ENCODE assay signal across 29 cellular contexts in genomic region chr18:31278609-31279071, GRCh38. TPM values are rescaled to one million over a fixed set of nuclear protein-coding genes. Genes with fewer than 3 reads are reported as not detected.
DNase-seq lines count a peak whose midpoint lies in the region; ATAC-seq and TF ChIP-seq lines count a peak whose summit lies in the region.
"Had no signal": no experiment of that assay in that cellular context is flagged by ENCODE, and none has a peak within 500 bp of the region (broad histone marks: within the 10 kb centered on the region; RNA-seq: fewer than 3 reads in every experiment).

No MANE protein-coding gene starts in this region.

- ATAC-seq in Right ventricle myocardium superior (ENCODE audit: poor library complexity), result peak; percentile 33
- peak; percentile 81 for ATAC-seq in left colon
- no peak for ATAC-seq in GM21619 (IDR thresholded peaks at IDR 0.05; ENCODE audit: unreplicated experiment)
- ATAC-seq: activated CD4-positive, CD25-positive, alpha-beta regulatory T cell treated with anti-CD3 and anti-CD28 coated beads, Interleukin-2, amount 50 U/mL, for 24 hours; naive thymus-derived CD8-positive, alpha-beta T cell; stimulated activated effector memory CD8-positive, alpha-beta T cell treated with anti-CD3 and anti-CD28 coated beads, Interleukin-12 subunit alpha, Interleukin-12 subunit beta, amount 100 ng/mL, for 72 hours had no signal

- no peaks in the 10 kb centered on the region for H3K36me3 ChIP-seq in colonic mucosa
- H3K36me3 ChIP-seq: breast epithelium, spleen had no signal

- H3K4me3 ChIP-seq in colonic mucosa, result no peak overlapping the region
- H3K4me3 ChIP-seq: breast epithelium, spleen had no signal

- TF ChIP-seq CTCF in colonic mucosa (IDR thresholded peaks at IDR 0.05), result no peak

- H3K9ac ChIP-seq in colonic mucosa (ENCODE audit: low read depth in 2 of 2, low read length in 2 of 2), result no peak overlapping the region

- no peaks in the 10 kb centered on the region for H3K27me3 ChIP-seq in colonic mucosa
- H3K27me3 ChIP-seq: breast epithelium, spleen had no signal

- H3K9me3 ChIP-seq in colonic mucosa, result no peaks in the 10 kb centered on the region
- H3K9me3 ChIP-seq: breast epithelium, spleen had no signal

- H3K27ac ChIP-seq in colonic mucosa, result no peak overlapping the region
- H3K27ac ChIP-seq: breast epithelium, spleen had no signal

- intact Hi-C loops in Right ventricle myocardium superior (cut with DNase I), result no loop called here
- intact Hi-C loops in cardiac septum (cut with DNase I), result loop anchor here (10.0 kb wide), 2 partner anchors 54 to 226 kb away; no protein-coding TSS in a partner anchor
- intact Hi-C loops in colonic mucosa (cut with DNase I), result no loop called here
- intact Hi-C loops in left colon (cut with DNase I, micrococcal nuclease), result no loop called here

- DNase-seq in Right ventricle myocardium superior (no peak), cardiac septum (ENCODE audit: low spot score) (no peak), colonic mucosa (peak; percentile 45), left colon (peak in 1 of 2 donors; percentile 35), SHP77 treated with DMSO at 0.1 percent for 48 hours (lab: John Stamatoyannopoulos, UW) (no peak), putamen (ENCODE audit: low spot score) (no peak)
- DNase-seq in stimulated activated CD8-positive, alpha-beta memory T cell treated with anti-CD3 and anti-CD28 coated beads, Interleukin-4, amount 100 ng/mL, for 48 hours, result no peak
- DNase-seq: 8988T; activated CD4-positive, alpha-beta memory T cell treated with anti-CD3 and anti-CD28 coated beads for 36 hours; activated CD8-positive, alpha-beta memory T cell treated with anti-CD3 and anti-CD28 coated beads, Interleukin-2, amount 50 U/mL, for 4 hours; activated naive CD4-positive, alpha-beta T cell treated with anti-CD3 and anti-CD28 coated beads for 36 hours; amniotic stem cell; effector memory CD4-positive, alpha-beta T cell; erythroblast; MM.1S; naive thymus-derived CD8-positive, alpha-beta T cell; NCI-H2081; NCI-H748 treated with DMSO at 0.1 percent for 48 hours; occipital lobe; spleen; substantia nigra; T-helper 1 cell had no signal

- peaks cover 7% of the 10 kb centered on the region for H3K4me1 ChIP-seq in colonic mucosa
- H3K4me1 ChIP-seq: breast epithelium, spleen had no signal

RNA-seq across cellular contexts. Expression of gene DSG1, which starts 39.3 kb away (rescaled TPM):
- total RNA-seq in Right ventricle myocardium superior (0.89 TPM), cardiac septum (0.89 TPM), colonic mucosa (not detected), left colon (not detected)
- total RNA-seq: activated CD4-positive, alpha-beta memory T cell treated with anti-CD3 and anti-CD28 coated beads for 36 hours; activated naive CD4-positive, alpha-beta T cell treated with anti-CD3 and anti-CD28 coated beads for 36 hours; activated T-helper 1 cell treated with anti-CD3 and anti-CD28 coated beads, Interleukin-12 subunit alpha, Interleukin-12 subunit beta, Interleukin-2, Interleukin-4 antibody, amounts not matched to agents 30 ng/mL and 10 ng/mL and 1 ng/mL, durations not matched to agents 14 hours and 24 hours and 36 hours; H4; naive thymus-derived CD8-positive, alpha-beta T cell; RPMI7951; spleen had no signal
